2 cellular contexts compared by ENCODE assay signal in the genomic region with DNA sequence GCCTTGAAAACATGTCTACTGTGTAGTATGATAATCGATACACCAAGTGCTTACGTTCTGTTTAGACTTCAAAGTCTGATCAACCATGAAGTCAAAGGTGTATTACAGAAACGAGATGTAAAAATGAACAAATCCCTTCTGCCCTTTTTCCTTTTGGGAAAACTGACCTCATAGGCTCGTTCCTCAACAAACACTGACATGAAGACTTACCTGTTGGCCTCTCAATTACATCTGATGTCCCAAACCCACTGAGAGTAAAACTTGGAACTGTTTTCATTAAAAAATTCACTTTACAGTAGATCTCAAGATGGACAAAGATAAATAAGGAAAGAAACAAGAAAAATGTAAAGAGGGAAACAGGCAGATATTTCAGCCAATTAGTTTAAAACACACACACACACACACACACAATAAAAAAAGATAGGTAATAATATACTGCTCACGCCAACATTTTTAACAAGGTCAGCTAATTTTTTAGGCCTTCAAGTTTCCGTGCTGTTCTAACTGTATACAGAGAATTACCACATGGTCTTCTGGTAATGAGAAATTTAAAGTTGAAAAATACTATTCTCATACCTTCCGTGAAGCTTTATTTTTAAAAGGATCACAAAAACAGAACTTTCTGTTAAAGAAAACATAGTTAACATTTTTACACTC.
TF ChIP-seq lines count a peak whose summit lies in the region.

No MANE protein-coding gene starts in this region.

TF ChIP-seq in IMR-90, 13 proteins besides CTCF, POLR2A, EP300 and RAD21:
- TF ChIP-seq, protein P1, sequence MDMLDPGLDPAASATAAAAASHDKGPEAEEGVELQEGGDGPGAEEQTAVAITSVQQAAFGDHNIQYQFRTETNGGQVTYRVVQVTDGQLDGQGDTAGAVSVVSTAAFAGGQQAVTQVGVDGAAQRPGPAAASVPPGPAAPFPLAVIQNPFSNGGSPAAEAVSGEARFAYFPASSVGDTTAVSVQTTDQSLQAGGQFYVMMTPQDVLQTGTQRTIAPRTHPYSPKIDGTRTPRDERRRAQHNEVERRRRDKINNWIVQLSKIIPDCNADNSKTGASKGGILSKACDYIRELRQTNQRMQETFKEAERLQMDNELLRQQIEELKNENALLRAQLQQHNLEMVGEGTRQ (IDR thresholded peaks at IDR 0.05; ENCODE audit: low read depth, low read length) = no peak
- TF ChIP-seq MAZ (IDR thresholded peaks at IDR 0.05; ENCODE audit: borderline replicate concordance, low read depth, low read length) = no peak
- TF ChIP-seq, protein P2, sequence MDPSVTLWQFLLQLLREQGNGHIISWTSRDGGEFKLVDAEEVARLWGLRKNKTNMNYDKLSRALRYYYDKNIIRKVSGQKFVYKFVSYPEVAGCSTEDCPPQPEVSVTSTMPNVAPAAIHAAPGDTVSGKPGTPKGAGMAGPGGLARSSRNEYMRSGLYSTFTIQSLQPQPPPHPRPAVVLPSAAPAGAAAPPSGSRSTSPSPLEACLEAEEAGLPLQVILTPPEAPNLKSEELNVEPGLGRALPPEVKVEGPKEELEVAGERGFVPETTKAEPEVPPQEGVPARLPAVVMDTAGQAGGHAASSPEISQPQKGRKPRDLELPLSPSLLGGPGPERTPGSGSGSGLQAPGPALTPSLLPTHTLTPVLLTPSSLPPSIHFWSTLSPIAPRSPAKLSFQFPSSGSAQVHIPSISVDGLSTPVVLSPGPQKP (IDR thresholded peaks at IDR 0.05; ENCODE audit: borderline replicate concordance, low read depth, low read length) = no peak
- peak; percentile 74 for TF ChIP-seq MAFK (IDR thresholded peaks at IDR 0.05; ENCODE audit: low read depth, low read length)

TF ChIP-seq in GM12878, 131 proteins besides CTCF, POLR2A, EP300 and RAD21:
- no peak for TF ChIP-seq RCOR1 (conservative IDR thresholded peaks at IDR 0.05; ENCODE audit: low read depth, low read length)
- no peak for TF ChIP-seq NR2F1 (conservative IDR thresholded peaks at IDR 0.05)
- TF ChIP-seq RFX5 (IDR thresholded peaks at IDR 0.05; ENCODE audit: low read depth, low read length) = no peak
- TF ChIP-seq KLF5 (IDR thresholded peaks at IDR 0.05; ENCODE audit: partially characterized antibody) = no peak
- no peak for TF ChIP-seq GABPA (IDR thresholded peaks at IDR 0.05; ENCODE audit: low read depth)
- no peak for TF ChIP-seq LARP7 (IDR thresholded peaks at IDR 0.05)
- no peak for TF ChIP-seq BHLHE40 (IDR thresholded peaks at IDR 0.05; ENCODE audit: borderline replicate concordance in 1 of 2, low read depth in 2 of 2, low read length in 1 of 2)
- TF ChIP-seq SUZ12 (IDR thresholded peaks at IDR 0.05; ENCODE audit: unreplicated experiment) = no peak
- no peak for TF ChIP-seq MYB (IDR thresholded peaks at IDR 0.05; ENCODE audit: borderline replicate concordance, low read depth, low read length)
- no peak for TF ChIP-seq JUNB (IDR thresholded peaks at IDR 0.05)
- no peak for TF ChIP-seq IRF4 (IDR thresholded peaks at IDR 0.05; ENCODE audit: low read depth, low read length)
- no peak for TF ChIP-seq PAX5 (IDR thresholded peaks at IDR 0.05; ENCODE audit: borderline replicate concordance, low read depth, low read length)
- TF ChIP-seq, protein P3, sequence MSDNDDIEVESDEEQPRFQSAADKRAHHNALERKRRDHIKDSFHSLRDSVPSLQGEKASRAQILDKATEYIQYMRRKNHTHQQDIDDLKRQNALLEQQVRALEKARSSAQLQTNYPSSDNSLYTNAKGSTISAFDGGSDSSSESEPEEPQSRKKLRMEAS (IDR thresholded peaks at IDR 0.05; ENCODE audit: low read depth, low read length) = no peak
- no peak for TF ChIP-seq BCL11A (IDR thresholded peaks at IDR 0.05; ENCODE audit: low read depth, low read length)
